ENCODE assay signal across 8 cellular contexts in genomic region chr19:50368649-50369570, GRCh38. TPM values are rescaled to one million over a fixed set of nuclear protein-coding genes. Genes with fewer than 3 reads are reported as not detected.
A peak's percentile ranks its signal among the peaks of the same experiment; 100 is the strongest.
DNase-seq lines count a peak whose midpoint lies in the region; ATAC-seq, FAIRE-seq and TF ChIP-seq lines count a peak whose summit lies in the region.

No MANE protein-coding gene starts in this region.

- no peak for TF ChIP-seq EP300 in A549 (IDR thresholded peaks at IDR 0.05)
- TF ChIP-seq EP300 in suprapubic skin (IDR thresholded peaks at IDR 0.05): peak; percentile 32

- POLR2A ChIA-PET in A549 (lab: Yijun Ruan, JAX): interaction anchor here (0.5 to 1.9 kb wide), 9 partner anchors 11 to 239 kb away, joined by 3 to 10 read pairs (median 3); partner anchors contain the start of gene POLD1

- CTCF ChIA-PET in A549 (lab: Yijun Ruan, JAX): interaction anchor here (0.6 to 12.4 kb wide), 60 partner anchors 9 to 556 kb away, joined by 3 to 175 read pairs (median 5); partner anchors contain the start of genes JOSD2, KCNC3, MYBPC2 and POLD1

- DNase-seq in A549 (ENCODE audit: low read depth in 1 of 2, low spot score in 1 of 2): peak; percentile 95 to 99
- peak; percentile 78 for DNase-seq in LoVo (ENCODE audit: low spot score)
- DNase-seq in SJSA1 (ENCODE audit: low read depth in 1 of 2, low spot score in 2 of 2): peak; percentile 75 to 82
- DNase-seq in activated naive CD4-positive, alpha-beta T cell treated with anti-CD3 and anti-CD28 coated beads, Interleukin-2, amount 50 U/mL, for 16 hours: peak; percentile 77
- peak; percentile 87 for DNase-seq in germinal center (ENCODE audit: low spot score)
- peak; percentile 88 to 92 for DNase-seq in suprapubic skin (ENCODE audit: low spot score in 2 of 2)

- peak; percentile 46 for FAIRE-seq in A549 (lab: Jason Lieb, UNC)

- H3K4me1 ChIP-seq in A549: peaks cover 5% of the 10 kb centered on the region
- H3K4me1 ChIP-seq in SJSA1 (replicated peaks): peaks cover 10% of the 10 kb centered on the region
- H3K4me1 ChIP-seq in neutrophil (ENCODE audit: control insufficient read depth in 1 of 2, insufficient read depth in 1 of 2, low read depth in 1 of 2, low read length in 1 of 2): peaks cover 6 to 10% of the 10 kb centered on the region in 2 experiments
- H3K4me1 ChIP-seq in suprapubic skin: peaks cover 13% of the 10 kb centered on the region

- H3K9me3 ChIP-seq in A549: no peaks in the 10 kb centered on the region
- no peaks in the 10 kb centered on the region for H3K9me3 ChIP-seq in SJSA1 (replicated peaks)
- no peaks in the 10 kb centered on the region for H3K9me3 ChIP-seq in neutrophil
- no peaks in the 10 kb centered on the region for H3K9me3 ChIP-seq in suprapubic skin

- H3K4me3 ChIP-seq in A549 (peak overlapping the region; percentile 62), SJSA1 (peak overlapping the region; percentile 42), neutrophil (ENCODE audit: low read depth in 1 of 2, low read length in 1 of 2) (peak overlapping the region; percentile 66 to 87), suprapubic skin (peak overlapping the region; percentile 71)

- H3K27me3 ChIP-seq in SJSA1 (replicated peaks) (no peaks in the 10 kb centered on the region), neutrophil (no peaks in the 10 kb centered on the region), suprapubic skin (no peaks in the 10 kb centered on the region)

- peak overlapping the region; percentile 85 to 87 for H3K27ac ChIP-seq in A549
- H3K27ac ChIP-seq in SJSA1: no peak overlapping the region
- H3K27ac ChIP-seq in neutrophil: peak overlapping the region; percentile 63
- peak overlapping the region; percentile 61 for H3K27ac ChIP-seq in suprapubic skin

- TF ChIP-seq CTCF in A549 (IDR thresholded peaks at IDR 0.05): peak; percentile 94
- TF ChIP-seq CTCF in neutrophil (IDR thresholded peaks at IDR 0.05): peak; percentile 96
- peak; percentile 83 to 90 for TF ChIP-seq CTCF in suprapubic skin (IDR thresholded peaks at IDR 0.05)

- ATAC-seq in A549: peak; percentile 95
- peak; percentile 50 for ATAC-seq in GM18502 (IDR thresholded peaks at IDR 0.05; ENCODE audit: poor library complexity, unreplicated experiment)

- TF ChIP-seq POLR2A in A549 (IDR thresholded peaks at IDR 0.05; ENCODE audit: low read length) (peak; percentile 79), suprapubic skin (IDR thresholded peaks at IDR 0.05) (no peak)

- no peaks in the 10 kb centered on the region for H3K36me3 ChIP-seq in SJSA1
- H3K36me3 ChIP-seq in neutrophil: no peaks in the 10 kb centered on the region
- no peaks in the 10 kb centered on the region for H3K36me3 ChIP-seq in suprapubic skin

- 2% methylated on average over 34 of the region's 34 CpGs for WGBS in A549 (ENCODE audit: missing lambda C conversion rate)
- 4% methylated on average over 32 of the region's 34 CpGs for WGBS in suprapubic skin

- peak; percentile 95 for TF ChIP-seq RAD21 in A549 (conservative IDR thresholded peaks at IDR 0.05 in 1 of 2, IDR thresholded peaks at IDR 0.05 in 1 of 2)

- H3K4me2 ChIP-seq in A549: peak overlapping the region; percentile 86

TF ChIP-seq in A549, 52 proteins besides CTCF, POLR2A, EP300 and RAD21 (continues in another document):
- TF ChIP-seq CBX8 (IDR thresholded peaks at IDR 0.05) (no peak), SREBF2 (IDR thresholded peaks at IDR 0.05) (no peak), HOXA7 (CRISPR knock-in tag; IDR thresholded peaks at IDR 0.05) (no peak), ZSCAN20 (CRISPR knock-in tag; IDR thresholded peaks at IDR 0.05) (no peak), MYC (IDR thresholded peaks at IDR 0.05; ENCODE audit: borderline replicate concordance, low read length) (no peak), TP53 (CRISPR knock-in tag; IDR thresholded peaks at IDR 0.05) (no peak), MAZ (IDR thresholded peaks at IDR 0.05; ENCODE audit: borderline replicate concordance, low read depth, low read length) (no peak), CBX2 (IDR thresholded peaks at IDR 0.05; ENCODE audit: borderline replicate concordance, low read depth) (no peak), HOXB5 (CRISPR knock-in tag; IDR thresholded peaks at IDR 0.05) (no peak), ESRRA (IDR thresholded peaks at IDR 0.05; ENCODE audit: borderline replicate concordance, low read length) (no peak), MAFK (IDR thresholded peaks at IDR 0.05; ENCODE audit: partially characterized antibody) (no peak), FOSL2 (IDR thresholded peaks at IDR 0.05) (no peak), FOSL2 (CRISPR knock-in tag; IDR thresholded peaks at IDR 0.05) (no peak), PHF8 (IDR thresholded peaks at IDR 0.05; ENCODE audit: borderline replicate concordance, low read depth) (0 out of 2 replicates have a peak, but pooled peaks have one; percentile 26), ZC3H11A (IDR thresholded peaks at IDR 0.05) (no peak), HMGXB4 (CRISPR knock-in tag; IDR thresholded peaks at IDR 0.05; ENCODE audit: borderline replicate concordance) (no peak), ZFP36 (IDR thresholded peaks at IDR 0.05; ENCODE audit: borderline replicate concordance, partially characterized antibody) (no peak), NFE2L2 (conservative IDR thresholded peaks at IDR 0.05; ENCODE audit: low read length) (no peak), SMC3 (IDR thresholded peaks at IDR 0.05) (peak; percentile 87), PBX3 (IDR thresholded peaks at IDR 0.05) (no peak), NR3C1 (IDR thresholded peaks at IDR 0.05) (no peak)

RNA-seq across cellular contexts. Expression of gene NAPSA, which starts 3.5 kb away (rescaled TPM):
- 1.3 and 1.7 TPM in 2 replicates for polyA plus RNA-seq in A549 (2011; rRNA removed)
- 1.3 and 1.4 TPM in 2 replicates for polyA plus RNA-seq in A549 (2012; cell fraction: cytosol; rRNA removed)
- polyA plus RNA-seq in A549 (2012; cell fraction: nucleus; rRNA removed): 5.7 and 7.2 TPM in 2 replicates
- 1.5 to 2.0 TPM (median 1.7 TPM) in 3 replicates for polyA plus RNA-seq in A549 (2017; fragmentation: RNase III; extraction: RNeasy Plus Mini Kit Qiagen cat#74134 plus additional on column Dnase treatment)
- 1.2 and 1.8 TPM in 2 replicates for polyA minus RNA-seq in A549 (2011; rRNA and poly(A)+ RNA removed)
- not detected in 2 replicates for total RNA-seq in SJSA1 (2014; rRNA removed; shearing (Covaris generic))
- total RNA-seq in suprapubic skin: 1 to 10 TPM in 3 of 4 donors, not detected in 1; 1.7 to 3.7 (median 3.5) TPM

RNA-seq across cellular contexts. Expression of gene NR1H2, which starts 7.3 kb away (rescaled TPM):
- polyA plus RNA-seq in A549 (2011; rRNA removed): 39.2 and 39.3 TPM in 2 replicates
- polyA plus RNA-seq in A549 (2012; cell fraction: cytosol; rRNA removed): 66.5 and 83.6 TPM in 2 replicates
- 131 and 169 TPM in 2 replicates for polyA plus RNA-seq in A549 (2012; cell fraction: nucleus; rRNA removed)
- 52.5 to 69.7 TPM (median 67.0 TPM) in 3 replicates for polyA plus RNA-seq in A549 (2017; fragmentation: RNase III; extraction: RNeasy Plus Mini Kit Qiagen cat#74134 plus additional on column Dnase treatment)
- 44.5 and 46.1 TPM in 2 replicates for polyA minus RNA-seq in A549 (2011; rRNA and poly(A)+ RNA removed)
- 32.4 and 45.5 TPM in 2 replicates for total RNA-seq in SJSA1 (2014; rRNA removed; shearing (Covaris generic))
- total RNA-seq in suprapubic skin: 10 to 100 TPM; 80.6 to 94.7 (median 88.9) TPM

RNA-seq across cellular contexts. Expression of gene POLD1, which starts 15.2 kb away (rescaled TPM):
- polyA plus RNA-seq in A549 (2011; rRNA removed): 24.2 and 26.1 TPM in 2 replicates
- polyA plus RNA-seq in A549 (2012; cell fraction: cytosol; rRNA removed): 133 and 174 TPM in 2 replicates
- 513 and 742 TPM in 2 replicates for polyA plus RNA-seq in A549 (2012; cell fraction: nucleus; rRNA removed)
- 84.9 to 88.8 TPM (median 88.0 TPM) in 3 replicates for polyA plus RNA-seq in A549 (2017; fragmentation: RNase III; extraction: RNeasy Plus Mini Kit Qiagen cat#74134 plus additional on column Dnase treatment)
- polyA minus RNA-seq in A549 (2011; rRNA and poly(A)+ RNA removed): 32.4 and 73.2 TPM in 2 replicates
- total RNA-seq in SJSA1 (2014; rRNA removed; shearing (Covaris generic)): 33.3 and 51.8 TPM in 2 replicates
- 10 to 100 TPM; 17.2 to 26.9 (median 21.5) TPM for total RNA-seq in suprapubic skin

RNA-seq across cellular contexts. Expression of gene KCNC3, which starts 39.7 kb away (rescaled TPM):
- 0.17 and 0.32 TPM in 2 replicates for polyA plus RNA-seq in A549 (2011; rRNA removed)
- 0.30 and 0.41 TPM in 2 replicates for polyA plus RNA-seq in A549 (2012; cell fraction: cytosol; rRNA removed)
- 1.3 and 1.5 TPM in 2 replicates for polyA plus RNA-seq in A549 (2012; cell fraction: nucleus; rRNA removed)
- 1.0 to 1.7 TPM (median 1.4 TPM) in 3 replicates for polyA plus RNA-seq in A549 (2017; fragmentation: RNase III; extraction: RNeasy Plus Mini Kit Qiagen cat#74134 plus additional on column Dnase treatment)
- polyA minus RNA-seq in A549 (2011; rRNA and poly(A)+ RNA removed): 0.54 and 0.83 TPM in 2 replicates
- not detected in 2 replicates for total RNA-seq in SJSA1 (2014; rRNA removed; shearing (Covaris generic))
- total RNA-seq in suprapubic skin: 1 to 10 TPM; 1.5 to 3.1 (median 1.7) TPM

RNA-seq across cellular contexts. Expression of gene SPIB, which starts 49.8 kb away (rescaled TPM):
- polyA plus RNA-seq in A549 (2011; rRNA removed): not detected in 2 replicates
- 0.32 and 0.40 TPM in 2 replicates for polyA plus RNA-seq in A549 (2012; cell fraction: cytosol; rRNA removed)
- 0.53 and 1.8 TPM in 2 replicates for polyA plus RNA-seq in A549 (2012; cell fraction: nucleus; rRNA removed)
- polyA plus RNA-seq in A549 (2017; fragmentation: RNase III; extraction: RNeasy Plus Mini Kit Qiagen cat#74134 plus additional on column Dnase treatment): 0.03 to 0.54 TPM (median 0.12 TPM) in 3 replicates
- polyA minus RNA-seq in A549 (2011; rRNA and poly(A)+ RNA removed): not detected in 2 replicates
- not detected in 2 replicates for total RNA-seq in SJSA1 (2014; rRNA removed; shearing (Covaris generic))
- not detected for total RNA-seq in suprapubic skin
